Comparison of ENCODE assay signal across 39 cellular contexts in genomic region chr14:104164041-104164440, GRCh38.
"Had no signal": no experiment of that assay in that cellular context is flagged by ENCODE, and none has a peak within 500 bp of the region (broad histone marks: within the 10 kb centered on the region; RNA-seq: fewer than 3 reads in every experiment).

No MANE protein-coding gene starts in this region.

- H3K27me3 Mint-ChIP-seq: activated naive CD4-positive, alpha-beta T cell treated with anti-CD3 and anti-CD28 coated beads, Interleukin-2, amount 10 ng/mL, durations not matched to agents 7 days and 5 days; activated naive CD4-positive, alpha-beta T cell treated with anti-CD3 and anti-CD28 coated beads, Interleukin-2, amount 50 U/mL, for 24 hours; activated naive CD8-positive, alpha-beta T cell; activated naive CD8-positive, alpha-beta T cell treated with anti-CD3 and anti-CD28 coated beads for 36 hours; activated naive CD8-positive, alpha-beta T cell treated with anti-CD3 and anti-CD28 coated beads, Interleukin-2, amount 10 ng/mL, durations not matched to agents 7 days and 5 days; activated naive CD8-positive, alpha-beta T cell treated with anti-CD3 and anti-CD28 coated beads, Interleukin-2, amount 50 U/mL, for 24 hours; activated T-cell treated with anti-CD3 and anti-CD28 coated beads, Interleukin-2, amount 50 U/mL, for 24 hours; activated T-helper 17 cell treated with anti-CD3 and anti-CD28 coated beads, Interleukin-2, amount 50 U/mL, for 72 hours; brain; central memory CD8-positive, alpha-beta T cell had no signal

- H3K36me3 ChIP-seq: adrenal gland, ascending aorta, brain microvascular endothelial cell, breast epithelium, cardiac muscle cell had no signal

- H3K4me1 ChIP-seq: adrenal gland, ascending aorta, breast epithelium had no signal

- H3K27ac Mint-ChIP-seq: activated naive CD4-positive, alpha-beta T cell treated with anti-CD3 and anti-CD28 coated beads for 36 hours; activated naive CD4-positive, alpha-beta T cell treated with anti-CD3 and anti-CD28 coated beads, Interleukin-2, amount 10 ng/mL, durations not matched to agents 7 days and 5 days; activated naive CD4-positive, alpha-beta T cell treated with anti-CD3 and anti-CD28 coated beads, Interleukin-2, amount 50 U/mL, for 24 hours; activated naive CD4-positive, alpha-beta T cell treated with anti-CD3 and anti-CD28 coated beads, Interleukin-2, amount 50 U/mL, for 72 hours; activated naive CD8-positive, alpha-beta T cell; activated naive CD8-positive, alpha-beta T cell treated with anti-CD3 and anti-CD28 coated beads for 36 hours; activated naive CD8-positive, alpha-beta T cell treated with anti-CD3 and anti-CD28 coated beads, Interleukin-2, amount 10 ng/mL, durations not matched to agents 7 days and 5 days; activated naive CD8-positive, alpha-beta T cell treated with anti-CD3 and anti-CD28 coated beads, Interleukin-2, amount 50 U/mL, for 24 hours; activated T-cell treated with anti-CD3 and anti-CD28 coated beads, Interleukin-2, amount 50 U/mL, for 24 hours; activated T-cell treated with anti-CD3 and anti-CD28 coated beads, Interleukin-2, amount 50 U/mL, for 72 hours; activated T-helper 1 cell treated with anti-CD3 and anti-CD28 coated beads, Interleukin-12 subunit alpha, Interleukin-12 subunit beta, Interleukin-2, Interleukin-4 antibody, amounts not matched to agents 30 ng/mL and 10 ng/mL and 1 ng/mL, durations not matched to agents 14 hours and 24 hours and 36 hours; activated T-helper 17 cell treated with anti-CD3 and anti-CD28 coated beads, Interleukin-2, amount 50 U/mL, for 72 hours; activated T-helper 2 cell treated with anti-CD3 and anti-CD28 coated beads, Interferon-gamma antibody, Interleukin-2, Interleukin-4, amounts not matched to agents 10 μg/mL and 5 μg/mL and 100 μg/mL, durations not matched to agents 14 hours and 24 hours and 36 hours had no signal

- H3K27me3 ChIP-seq: adrenal gland, ascending aorta, body of pancreas, brain microvascular endothelial cell, cardiac muscle cell had no signal

- ATAC-seq: activated naive CD4-positive, alpha-beta T cell treated with anti-CD3 and anti-CD28 coated beads, Interleukin-2, amount 50 U/mL, for 72 hours; activated naive CD8-positive, alpha-beta T cell treated with anti-CD3 and anti-CD28 coated beads, Interleukin-2, amount 50 U/mL, for 24 hours; activated T-cell treated with anti-CD3 and anti-CD28 coated beads, Interleukin-2, amount 50 U/mL, for 4 hours; activated T-cell treated with anti-CD3 and anti-CD28 coated beads, Interleukin-2, amount 50 U/mL, for 72 hours; activated T-helper 17 cell treated with anti-CD3 and anti-CD28 coated beads, Interleukin-2, amount 50 U/mL, for 72 hours; body of pancreas had no signal

- H3K27ac ChIP-seq: adrenal gland, ascending aorta, body of pancreas, brain microvascular endothelial cell, breast epithelium, cardiac muscle cell had no signal

- DNase-seq: activated effector memory CD4-positive, alpha-beta T cell treated with anti-CD3 and anti-CD28 coated beads, Interleukin-2, amount 50 U/mL, for 16 hours; activated effector memory CD4-positive, alpha-beta T cell treated with Interleukin-2 at 50 U/mL for 16 hours; activated gamma-delta T cell; activated gamma-delta T cell treated with Interleukin-2 at 50 U/mL for 16 hours; activated naive CD4-positive, alpha-beta T cell; activated naive CD4-positive, alpha-beta T cell treated with anti-CD3 and anti-CD28 coated beads for 36 hours; activated naive CD4-positive, alpha-beta T cell treated with anti-CD3 and anti-CD28 coated beads, Interleukin-2, amount 10 ng/mL, durations not matched to agents 7 days and 5 days; activated naive CD4-positive, alpha-beta T cell treated with anti-CD3 and anti-CD28 coated beads, Interleukin-2, amount 50 U/mL, for 16 hours; activated naive CD4-positive, alpha-beta T cell treated with Interleukin-2 at 50 U/mL for 16 hours; activated naive CD8-positive, alpha-beta T cell treated with anti-CD3 and anti-CD28 coated beads for 36 hours; activated naive CD8-positive, alpha-beta T cell treated with anti-CD3 and anti-CD28 coated beads, Interleukin-2, amount 10 ng/mL, durations not matched to agents 7 days and 5 days; activated naive CD8-positive, alpha-beta T cell treated with anti-CD3 and anti-CD28 coated beads, Interleukin-2, amount 50 U/mL, for 24 hours; activated T-cell treated with anti-CD3 and anti-CD28 coated beads for 4 hours; activated T-cell treated with anti-CD3 and anti-CD28 coated beads, Interleukin-2, amount 50 U/mL, for 1 hour; activated T-cell treated with anti-CD3 and anti-CD28 coated beads, Interleukin-2, amount 50 U/mL, for 24 hours; activated T-cell treated with anti-CD3 and anti-CD28 coated beads, Interleukin-2, amount 50 U/mL, for 4 hours; activated T-cell treated with anti-CD3 and anti-CD28 coated beads, Interleukin-2, amount 50 U/mL, for 48 hours; activated T-cell treated with anti-CD3 and anti-CD28 coated beads, Interleukin-2, amount 50 U/mL, for 72 hours; adrenal gland; amniotic stem cell; amygdala; anterior cingulate cortex; aorta; body of pancreas; brain microvascular endothelial cell; caudate nucleus; central memory CD4-positive, alpha-beta T cell; cerebellar nuclear complex had no signal

- H3K9me3 Mint-ChIP-seq: activated naive CD4-positive, alpha-beta T cell treated with anti-CD3 and anti-CD28 coated beads for 36 hours; activated naive CD4-positive, alpha-beta T cell treated with anti-CD3 and anti-CD28 coated beads, Interleukin-2, amount 10 ng/mL, durations not matched to agents 7 days and 5 days; activated naive CD4-positive, alpha-beta T cell treated with anti-CD3 and anti-CD28 coated beads, Interleukin-2, amount 50 U/mL, for 24 hours; activated naive CD4-positive, alpha-beta T cell treated with anti-CD3 and anti-CD28 coated beads, Interleukin-2, amount 50 U/mL, for 72 hours; activated naive CD8-positive, alpha-beta T cell treated with anti-CD3 and anti-CD28 coated beads for 36 hours; activated naive CD8-positive, alpha-beta T cell treated with anti-CD3 and anti-CD28 coated beads, Interleukin-2, amount 10 ng/mL, durations not matched to agents 7 days and 5 days; activated naive CD8-positive, alpha-beta T cell treated with anti-CD3 and anti-CD28 coated beads, Interleukin-2, amount 50 U/mL, for 24 hours; activated T-cell treated with anti-CD3 and anti-CD28 coated beads, Interleukin-2, amount 50 U/mL, for 24 hours; activated T-cell treated with anti-CD3 and anti-CD28 coated beads, Interleukin-2, amount 50 U/mL, for 4 hours; activated T-cell treated with anti-CD3 and anti-CD28 coated beads, Interleukin-2, amount 50 U/mL, for 72 hours; activated T-helper 1 cell treated with anti-CD3 and anti-CD28 coated beads, Interleukin-12 subunit alpha, Interleukin-12 subunit beta, Interleukin-2, Interleukin-4 antibody, amounts not matched to agents 30 ng/mL and 10 ng/mL and 1 ng/mL, durations not matched to agents 14 hours and 24 hours and 36 hours; activated T-helper 17 cell treated with anti-CD3 and anti-CD28 coated beads, Interleukin-2, amount 50 U/mL, for 72 hours; activated T-helper 2 cell treated with anti-CD3 and anti-CD28 coated beads, Interferon-gamma antibody, Interleukin-2, Interleukin-4, amounts not matched to agents 10 μg/mL and 5 μg/mL and 100 μg/mL, durations not matched to agents 14 hours and 24 hours and 36 hours; brain; central memory CD8-positive, alpha-beta T cell had no signal

- H3K9me3 ChIP-seq: adrenal gland, ascending aorta, body of pancreas, breast epithelium had no signal

- H3K4me3 ChIP-seq: adrenal gland, ascending aorta, body of pancreas, breast epithelium, cardiac muscle cell had no signal

- H3K4me1 Mint-ChIP-seq: activated naive CD4-positive, alpha-beta T cell treated with anti-CD3 and anti-CD28 coated beads, Interleukin-2, amount 10 ng/mL, durations not matched to agents 7 days and 5 days; activated naive CD4-positive, alpha-beta T cell treated with anti-CD3 and anti-CD28 coated beads, Interleukin-2, amount 50 U/mL, for 24 hours; activated naive CD8-positive, alpha-beta T cell treated with anti-CD3 and anti-CD28 coated beads for 36 hours; activated naive CD8-positive, alpha-beta T cell treated with anti-CD3 and anti-CD28 coated beads, Interleukin-2, amount 10 ng/mL, durations not matched to agents 7 days and 5 days; activated naive CD8-positive, alpha-beta T cell treated with anti-CD3 and anti-CD28 coated beads, Interleukin-2, amount 50 U/mL, for 24 hours; activated T-helper 17 cell treated with anti-CD3 and anti-CD28 coated beads, Interleukin-2, amount 50 U/mL, for 72 hours; central memory CD8-positive, alpha-beta T cell had no signal

- H3K4me3 Mint-ChIP-seq: activated naive CD4-positive, alpha-beta T cell treated with anti-CD3 and anti-CD28 coated beads for 36 hours; activated naive CD4-positive, alpha-beta T cell treated with anti-CD3 and anti-CD28 coated beads, Interleukin-2, amount 10 ng/mL, durations not matched to agents 7 days and 5 days; activated naive CD4-positive, alpha-beta T cell treated with anti-CD3 and anti-CD28 coated beads, Interleukin-2, amount 50 U/mL, for 24 hours; activated naive CD8-positive, alpha-beta T cell; activated naive CD8-positive, alpha-beta T cell treated with anti-CD3 and anti-CD28 coated beads for 36 hours; activated naive CD8-positive, alpha-beta T cell treated with anti-CD3 and anti-CD28 coated beads, Interleukin-2, amount 10 ng/mL, durations not matched to agents 7 days and 5 days; activated naive CD8-positive, alpha-beta T cell treated with anti-CD3 and anti-CD28 coated beads, Interleukin-2, amount 50 U/mL, for 24 hours; activated T-cell treated with anti-CD3 and anti-CD28 coated beads, Interleukin-2, amount 50 U/mL, for 24 hours; activated T-cell treated with anti-CD3 and anti-CD28 coated beads, Interleukin-2, amount 50 U/mL, for 4 hours; activated T-cell treated with anti-CD3 and anti-CD28 coated beads, Interleukin-2, amount 50 U/mL, for 72 hours; activated T-helper 1 cell treated with anti-CD3 and anti-CD28 coated beads, Interleukin-12 subunit alpha, Interleukin-12 subunit beta, Interleukin-2, Interleukin-4 antibody, amounts not matched to agents 30 ng/mL and 10 ng/mL and 1 ng/mL, durations not matched to agents 14 hours and 24 hours and 36 hours; activated T-helper 17 cell treated with anti-CD3 and anti-CD28 coated beads, Interleukin-2, amount 50 U/mL, for 72 hours; brain; central memory CD8-positive, alpha-beta T cell had no signal
